In genomic region chr19:33366917-33367316, GRCh38 we compare ENCODE assay signal across 14 cellular contexts.
"Had no signal": no experiment of that assay in that cellular context is flagged by ENCODE, and none has a peak within 500 bp of the region (broad histone marks: within the 10 kb centered on the region; RNA-seq: fewer than 3 reads in every experiment).

No MANE protein-coding gene starts in this region.

- H3K27me3 ChIP-seq: foreskin keratinocyte, neural progenitor cell, ovary, right atrium auricular region, sigmoid colon, suprapubic skin, tibial artery had no signal

- ATAC-seq: natural killer cell treated with Interleukin-12 subunit alpha and Interleukin-12 subunit beta and Interleukin-15 and Interleukin-18, amount 100 ng/mL, for 72 hours; stimulated activated naive CD8-positive, alpha-beta T cell treated with anti-CD3 and anti-CD28 coated beads, Interleukin-15, Interleukin-2, amounts not matched to agents 100 U/mL and 50 U/mL, for 24 hours had no signal

- H3K4me3 ChIP-seq: neural progenitor cell, ovary, right atrium auricular region, sigmoid colon, skin epidermis, suprapubic skin, tibial artery had no signal

- H3K9me3 ChIP-seq: ovary, right atrium auricular region, sigmoid colon, suprapubic skin, tibial artery had no signal

- H3K9ac ChIP-seq: neural progenitor cell had no signal

- DNase-seq: erythroblast; foreskin keratinocyte; mammary epithelial cell; nucleus accumbens; ovary; sigmoid colon; stimulated activated CD4-positive, alpha-beta T cell treated with anti-CD3 and anti-CD28 coated beads, Interleukin-2, amount 100 ng/mL, for 48 hours; stimulated activated naive CD8-positive, alpha-beta T cell treated with anti-CD3 and anti-CD28 coated beads, Interleukin-15, Interleukin-2, amounts not matched to agents 100 U/mL and 50 U/mL, for 24 hours; tibial artery had no signal

- H3K27ac ChIP-seq: foreskin keratinocyte, neural progenitor cell, ovary, right atrium auricular region, sigmoid colon, skin epidermis, suprapubic skin, tibial artery had no signal

- H2AFZ ChIP-seq: neural progenitor cell had no signal

- H3K4me2 ChIP-seq: neural progenitor cell had no signal

- H3K36me3 ChIP-seq: neural progenitor cell, ovary, right atrium auricular region, sigmoid colon, suprapubic skin, tibial artery had no signal

- H3K4me1 ChIP-seq: neural progenitor cell, right atrium auricular region, sigmoid colon, tibial artery had no signal
